1 cellular context compared by ENCODE assay signal in the genomic region with DNA sequence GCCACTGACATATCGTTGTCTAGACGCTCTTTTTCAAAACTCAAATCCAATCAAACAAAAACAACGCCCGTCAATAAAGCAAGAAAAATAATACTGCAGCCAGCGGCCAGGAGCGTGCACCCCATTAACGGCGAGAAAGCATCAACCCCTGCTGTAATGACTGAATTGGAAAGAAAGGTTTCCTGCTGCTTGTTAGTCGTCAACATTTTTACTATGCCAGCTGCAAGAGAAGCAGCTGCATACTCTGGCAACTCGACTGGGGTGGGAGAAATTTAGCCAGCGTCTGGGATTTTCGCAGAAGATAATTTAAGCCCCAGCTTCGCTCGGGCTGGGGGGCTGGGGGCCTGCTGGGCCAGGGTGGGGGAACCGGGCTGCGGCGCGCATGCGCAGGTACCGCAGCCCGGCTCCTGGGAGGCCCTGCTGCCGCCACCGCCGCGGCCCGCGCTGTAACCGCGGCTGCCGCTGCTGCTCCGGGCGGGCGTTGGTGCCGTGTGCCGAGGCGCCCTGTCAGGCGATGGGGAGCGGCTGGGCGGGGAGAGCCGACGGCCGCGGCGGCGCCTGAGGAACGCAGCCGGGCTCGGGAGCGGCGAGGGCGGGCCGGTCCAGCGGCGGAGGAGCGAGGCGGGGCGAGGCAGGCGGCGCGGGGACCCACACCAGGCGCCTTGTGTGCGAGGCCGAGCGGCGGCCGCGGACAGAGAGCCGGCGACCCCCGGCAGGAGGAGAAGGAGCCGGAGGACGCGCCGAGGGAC.
A peak's percentile ranks its signal among the peaks of the same experiment; 100 is the strongest.
TF ChIP-seq lines count a peak whose summit lies in the region.

No MANE protein-coding gene starts in this region.

TF ChIP-seq in K562, 482 proteins besides CTCF, POLR2A, EP300 and RAD21 (continued from another document and continues in another):
- TF ChIP-seq, protein P1, sequence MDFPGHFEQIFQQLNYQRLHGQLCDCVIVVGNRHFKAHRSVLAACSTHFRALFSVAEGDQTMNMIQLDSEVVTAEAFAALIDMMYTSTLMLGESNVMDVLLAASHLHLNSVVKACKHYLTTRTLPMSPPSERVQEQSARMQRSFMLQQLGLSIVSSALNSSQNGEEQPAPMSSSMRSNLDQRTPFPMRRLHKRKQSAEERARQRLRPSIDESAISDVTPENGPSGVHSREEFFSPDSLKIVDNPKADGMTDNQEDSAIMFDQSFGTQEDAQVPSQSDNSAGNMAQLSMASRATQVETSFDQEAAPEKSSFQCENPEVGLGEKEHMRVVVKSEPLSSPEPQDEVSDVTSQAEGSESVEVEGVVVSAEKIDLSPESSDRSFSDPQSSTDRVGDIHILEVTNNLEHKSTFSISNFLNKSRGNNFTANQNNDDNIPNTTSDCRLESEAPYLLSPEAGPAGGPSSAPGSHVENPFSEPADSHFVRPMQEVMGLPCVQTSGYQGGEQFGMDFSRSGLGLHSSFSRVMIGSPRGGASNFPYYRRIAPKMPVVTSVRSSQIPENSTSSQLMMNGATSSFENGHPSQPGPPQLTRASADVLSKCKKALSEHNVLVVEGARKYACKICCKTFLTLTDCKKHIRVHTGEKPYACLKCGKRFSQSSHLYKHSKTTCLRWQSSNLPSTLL (IDR thresholded peaks at IDR 0.05), result peak; percentile 19; the same call in 1 of the 2 replicates
- TF ChIP-seq ZFP36 (IDR thresholded peaks at IDR 0.05; ENCODE audit: low read depth, low read length, partially characterized antibody) (peak; percentile 8), SIN3B (IDR thresholded peaks at IDR 0.05; ENCODE audit: low read depth) (peak; percentile 77), RUNX1 (IDR thresholded peaks at IDR 0.05; ENCODE audit: low read depth) (no peak), TSC22D4 (tag; IDR thresholded peaks at IDR 0.05) (no peak), ZNF311 (CRISPR knock-in tag; IDR thresholded peaks at IDR 0.05) (no peak), NONO (IDR thresholded peaks at IDR 0.05; ENCODE audit: low read depth in 2 of 2, low read length in 1 of 2) (peak in 1 of 2 experiments; percentile 94; a peak in 2 of 4 replicates), STAG1 (CRISPR knock-in tag; IDR thresholded peaks at IDR 0.05; ENCODE audit: borderline replicate concordance) (no peak), EP400 (IDR thresholded peaks at IDR 0.05) (no peak), ZNF24 (IDR thresholded peaks at IDR 0.05) (peak; percentile 54), ELF1 (tag; IDR thresholded peaks at IDR 0.05) (no peak), ATF1 (CRISPR knock-in tag; IDR thresholded peaks at IDR 0.05) (no peak), ATF1 (tag; IDR thresholded peaks at IDR 0.05) (no peak), ZBTB7A (IDR thresholded peaks at IDR 0.05; ENCODE audit: borderline replicate concordance, control insufficient read depth, low read depth, low read length) (peak; percentile 93), CXXC5 (CRISPR knock-in tag; IDR thresholded peaks at IDR 0.05) (peak; percentile 74), SIN3A (IDR thresholded peaks at IDR 0.05; ENCODE audit: borderline replicate concordance in 2 of 2, control insufficient read depth in 1 of 2, low read depth in 2 of 2, low read length in 2 of 2) (0 out of 4 replicates have a peak, but pooled peaks have one; percentile 5 to 38), KAT7 (CRISPR knock-in tag; IDR thresholded peaks at IDR 0.05; ENCODE audit: borderline replicate concordance) (no peak), HMG20A (CRISPR knock-in tag; conservative IDR thresholded peaks at IDR 0.05) (no peak), ZBTB1 (CRISPR knock-in tag; IDR thresholded peaks at IDR 0.05; ENCODE audit: borderline replicate concordance, low read depth) (peak; percentile 95), DNMT1 (IDR thresholded peaks at IDR 0.05) (0 out of 2 replicates have a peak, but pooled peaks have one; percentile 57), KHSRP (IDR thresholded peaks at IDR 0.05) (no peak), GATAD2B (IDR thresholded peaks at IDR 0.05; ENCODE audit: borderline replicate concordance) (peak; percentile 81), ZNF165 (CRISPR knock-in tag; IDR thresholded peaks at IDR 0.05; ENCODE audit: borderline replicate concordance) (no peak), ZNF644 (tag; IDR thresholded peaks at IDR 0.05; ENCODE audit: low read depth) (no peak), RCOR1 (IDR thresholded peaks at IDR 0.05; ENCODE audit: borderline replicate concordance in 1 of 2, low read depth in 2 of 2, low read length in 2 of 2) (no peak), ZNF184 (CRISPR knock-in tag; IDR thresholded peaks at IDR 0.05) (no peak), FUS (optimal IDR thresholded peaks at IDR 0.05; ENCODE audit: low read depth, low read length) (peak; percentile 55), ZBTB17 (CRISPR knock-in tag; IDR thresholded peaks at IDR 0.05) (no peak), HDAC1 (IDR thresholded peaks at IDR 0.05) (peak in 1 of 2 experiments; percentile 10; a peak in 1 of 4 replicates), BHLHE40 (IDR thresholded peaks at IDR 0.05; ENCODE audit: low read length) (peak; percentile 57), ZNF124 (CRISPR knock-in tag; IDR thresholded peaks at IDR 0.05) (no peak), FIP1L1 (IDR thresholded peaks at IDR 0.05; ENCODE audit: low read depth, low read length, poor library complexity, severe bottlenecking) (peak; percentile 50), HNRNPK (IDR thresholded peaks at IDR 0.05; ENCODE audit: low read depth, low read length, poor library complexity, severe bottlenecking) (no peak)
- TF ChIP-seq, protein P2, sequence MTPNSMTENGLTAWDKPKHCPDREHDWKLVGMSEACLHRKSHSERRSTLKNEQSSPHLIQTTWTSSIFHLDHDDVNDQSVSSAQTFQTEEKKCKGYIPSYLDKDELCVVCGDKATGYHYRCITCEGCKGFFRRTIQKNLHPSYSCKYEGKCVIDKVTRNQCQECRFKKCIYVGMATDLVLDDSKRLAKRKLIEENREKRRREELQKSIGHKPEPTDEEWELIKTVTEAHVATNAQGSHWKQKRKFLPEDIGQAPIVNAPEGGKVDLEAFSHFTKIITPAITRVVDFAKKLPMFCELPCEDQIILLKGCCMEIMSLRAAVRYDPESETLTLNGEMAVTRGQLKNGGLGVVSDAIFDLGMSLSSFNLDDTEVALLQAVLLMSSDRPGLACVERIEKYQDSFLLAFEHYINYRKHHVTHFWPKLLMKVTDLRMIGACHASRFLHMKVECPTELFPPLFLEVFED (CRISPR knock-in tag; conservative IDR thresholded peaks at IDR 0.05), result peak; percentile 83; the same call in 1 of the 2 replicates
- TF ChIP-seq, protein P3, sequence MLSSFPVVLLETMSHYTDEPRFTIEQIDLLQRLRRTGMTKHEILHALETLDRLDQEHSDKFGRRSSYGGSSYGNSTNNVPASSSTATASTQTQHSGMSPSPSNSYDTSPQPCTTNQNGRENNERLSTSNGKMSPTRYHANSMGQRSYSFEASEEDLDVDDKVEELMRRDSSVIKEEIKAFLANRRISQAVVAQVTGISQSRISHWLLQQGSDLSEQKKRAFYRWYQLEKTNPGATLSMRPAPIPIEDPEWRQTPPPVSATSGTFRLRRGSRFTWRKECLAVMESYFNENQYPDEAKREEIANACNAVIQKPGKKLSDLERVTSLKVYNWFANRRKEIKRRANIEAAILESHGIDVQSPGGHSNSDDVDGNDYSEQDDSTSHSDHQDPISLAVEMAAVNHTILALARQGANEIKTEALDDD (IDR thresholded peaks at IDR 0.05), result peak; percentile 70
- TF ChIP-seq, protein P4, sequence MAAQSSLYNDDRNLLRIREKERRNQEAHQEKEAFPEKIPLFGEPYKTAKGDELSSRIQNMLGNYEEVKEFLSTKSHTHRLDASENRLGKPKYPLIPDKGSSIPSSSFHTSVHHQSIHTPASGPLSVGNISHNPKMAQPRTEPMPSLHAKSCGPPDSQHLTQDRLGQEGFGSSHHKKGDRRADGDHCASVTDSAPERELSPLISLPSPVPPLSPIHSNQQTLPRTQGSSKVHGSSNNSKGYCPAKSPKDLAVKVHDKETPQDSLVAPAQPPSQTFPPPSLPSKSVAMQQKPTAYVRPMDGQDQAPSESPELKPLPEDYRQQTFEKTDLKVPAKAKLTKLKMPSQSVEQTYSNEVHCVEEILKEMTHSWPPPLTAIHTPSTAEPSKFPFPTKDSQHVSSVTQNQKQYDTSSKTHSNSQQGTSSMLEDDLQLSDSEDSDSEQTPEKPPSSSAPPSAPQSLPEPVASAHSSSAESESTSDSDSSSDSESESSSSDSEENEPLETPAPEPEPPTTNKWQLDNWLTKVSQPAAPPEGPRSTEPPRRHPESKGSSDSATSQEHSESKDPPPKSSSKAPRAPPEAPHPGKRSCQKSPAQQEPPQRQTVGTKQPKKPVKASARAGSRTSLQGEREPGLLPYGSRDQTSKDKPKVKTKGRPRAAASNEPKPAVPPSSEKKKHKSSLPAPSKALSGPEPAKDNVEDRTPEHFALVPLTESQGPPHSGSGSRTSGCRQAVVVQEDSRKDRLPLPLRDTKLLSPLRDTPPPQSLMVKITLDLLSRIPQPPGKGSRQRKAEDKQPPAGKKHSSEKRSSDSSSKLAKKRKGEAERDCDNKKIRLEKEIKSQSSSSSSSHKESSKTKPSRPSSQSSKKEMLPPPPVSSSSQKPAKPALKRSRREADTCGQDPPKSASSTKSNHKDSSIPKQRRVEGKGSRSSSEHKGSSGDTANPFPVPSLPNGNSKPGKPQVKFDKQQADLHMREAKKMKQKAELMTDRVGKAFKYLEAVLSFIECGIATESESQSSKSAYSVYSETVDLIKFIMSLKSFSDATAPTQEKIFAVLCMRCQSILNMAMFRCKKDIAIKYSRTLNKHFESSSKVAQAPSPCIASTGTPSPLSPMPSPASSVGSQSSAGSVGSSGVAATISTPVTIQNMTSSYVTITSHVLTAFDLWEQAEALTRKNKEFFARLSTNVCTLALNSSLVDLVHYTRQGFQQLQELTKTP (IDR thresholded peaks at IDR 0.05; ENCODE audit: low read depth in 1 of 2, partially characterized antibody in 2 of 2), result peak; percentile 79 to 92
- TF ChIP-seq, protein P5, sequence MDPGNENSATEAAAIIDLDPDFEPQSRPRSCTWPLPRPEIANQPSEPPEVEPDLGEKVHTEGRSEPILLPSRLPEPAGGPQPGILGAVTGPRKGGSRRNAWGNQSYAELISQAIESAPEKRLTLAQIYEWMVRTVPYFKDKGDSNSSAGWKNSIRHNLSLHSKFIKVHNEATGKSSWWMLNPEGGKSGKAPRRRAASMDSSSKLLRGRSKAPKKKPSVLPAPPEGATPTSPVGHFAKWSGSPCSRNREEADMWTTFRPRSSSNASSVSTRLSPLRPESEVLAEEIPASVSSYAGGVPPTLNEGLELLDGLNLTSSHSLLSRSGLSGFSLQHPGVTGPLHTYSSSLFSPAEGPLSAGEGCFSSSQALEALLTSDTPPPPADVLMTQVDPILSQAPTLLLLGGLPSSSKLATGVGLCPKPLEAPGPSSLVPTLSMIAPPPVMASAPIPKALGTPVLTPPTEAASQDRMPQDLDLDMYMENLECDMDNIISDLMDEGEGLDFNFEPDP (CRISPR knock-in tag; IDR thresholded peaks at IDR 0.05), result no peak; the same call in 1 of the 2 replicates
- TF ChIP-seq, protein P6, sequence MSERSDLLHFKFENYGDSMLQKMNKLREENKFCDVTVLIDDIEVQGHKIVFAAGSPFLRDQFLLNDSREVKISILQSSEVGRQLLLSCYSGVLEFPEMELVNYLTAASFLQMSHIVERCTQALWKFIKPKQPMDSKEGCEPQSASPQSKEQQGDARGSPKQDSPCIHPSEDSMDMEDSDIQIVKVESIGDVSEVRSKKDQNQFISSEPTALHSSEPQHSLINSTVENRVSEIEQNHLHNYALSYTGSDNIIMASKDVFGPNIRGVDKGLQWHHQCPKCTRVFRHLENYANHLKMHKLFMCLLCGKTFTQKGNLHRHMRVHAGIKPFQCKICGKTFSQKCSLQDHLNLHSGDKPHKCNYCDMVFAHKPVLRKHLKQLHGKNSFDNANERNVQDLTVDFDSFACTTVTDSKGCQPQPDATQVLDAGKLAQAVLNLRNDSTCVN (CRISPR knock-in tag; IDR thresholded peaks at IDR 0.05), result 0 out of 2 replicates have a peak, but pooled peaks have one; percentile 78
- TF ChIP-seq, protein P7, sequence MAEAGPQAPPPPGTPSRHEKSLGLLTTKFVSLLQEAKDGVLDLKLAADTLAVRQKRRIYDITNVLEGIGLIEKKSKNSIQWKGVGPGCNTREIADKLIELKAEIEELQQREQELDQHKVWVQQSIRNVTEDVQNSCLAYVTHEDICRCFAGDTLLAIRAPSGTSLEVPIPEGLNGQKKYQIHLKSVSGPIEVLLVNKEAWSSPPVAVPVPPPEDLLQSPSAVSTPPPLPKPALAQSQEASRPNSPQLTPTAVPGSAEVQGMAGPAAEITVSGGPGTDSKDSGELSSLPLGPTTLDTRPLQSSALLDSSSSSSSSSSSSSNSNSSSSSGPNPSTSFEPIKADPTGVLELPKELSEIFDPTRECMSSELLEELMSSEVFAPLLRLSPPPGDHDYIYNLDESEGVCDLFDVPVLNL (CRISPR knock-in tag; IDR thresholded peaks at IDR 0.05; ENCODE audit: low read depth), result no peak
- TF ChIP-seq, protein P8, sequence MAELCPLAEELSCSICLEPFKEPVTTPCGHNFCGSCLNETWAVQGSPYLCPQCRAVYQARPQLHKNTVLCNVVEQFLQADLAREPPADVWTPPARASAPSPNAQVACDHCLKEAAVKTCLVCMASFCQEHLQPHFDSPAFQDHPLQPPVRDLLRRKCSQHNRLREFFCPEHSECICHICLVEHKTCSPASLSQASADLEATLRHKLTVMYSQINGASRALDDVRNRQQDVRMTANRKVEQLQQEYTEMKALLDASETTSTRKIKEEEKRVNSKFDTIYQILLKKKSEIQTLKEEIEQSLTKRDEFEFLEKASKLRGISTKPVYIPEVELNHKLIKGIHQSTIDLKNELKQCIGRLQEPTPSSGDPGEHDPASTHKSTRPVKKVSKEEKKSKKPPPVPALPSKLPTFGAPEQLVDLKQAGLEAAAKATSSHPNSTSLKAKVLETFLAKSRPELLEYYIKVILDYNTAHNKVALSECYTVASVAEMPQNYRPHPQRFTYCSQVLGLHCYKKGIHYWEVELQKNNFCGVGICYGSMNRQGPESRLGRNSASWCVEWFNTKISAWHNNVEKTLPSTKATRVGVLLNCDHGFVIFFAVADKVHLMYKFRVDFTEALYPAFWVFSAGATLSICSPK (IDR thresholded peaks at IDR 0.05; ENCODE audit: borderline replicate concordance), result no peak
- TF ChIP-seq, protein P9, sequence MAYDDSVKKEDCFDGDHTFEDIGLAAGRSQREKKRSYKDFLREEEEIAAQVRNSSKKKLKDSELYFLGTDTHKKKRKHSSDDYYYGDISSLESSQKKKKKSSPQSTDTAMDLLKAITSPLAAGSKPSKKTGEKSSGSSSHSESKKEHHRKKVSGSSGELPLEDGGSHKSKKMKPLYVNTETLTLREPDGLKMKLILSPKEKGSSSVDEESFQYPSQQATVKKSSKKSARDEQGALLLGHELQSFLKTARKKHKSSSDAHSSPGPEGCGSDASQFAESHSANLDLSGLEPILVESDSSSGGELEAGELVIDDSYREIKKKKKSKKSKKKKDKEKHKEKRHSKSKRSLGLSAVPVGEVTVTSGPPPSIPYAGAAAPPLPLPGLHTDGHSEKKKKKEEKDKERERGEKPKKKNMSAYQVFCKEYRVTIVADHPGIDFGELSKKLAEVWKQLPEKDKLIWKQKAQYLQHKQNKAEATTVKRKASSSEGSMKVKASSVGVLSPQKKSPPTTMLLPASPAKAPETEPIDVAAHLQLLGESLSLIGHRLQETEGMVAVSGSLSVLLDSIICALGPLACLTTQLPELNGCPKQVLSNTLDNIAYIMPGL (CRISPR knock-in tag; IDR thresholded peaks at IDR 0.05), result peak; percentile 66; the same call in 1 of the 2 replicates
- TF ChIP-seq, protein P10, sequence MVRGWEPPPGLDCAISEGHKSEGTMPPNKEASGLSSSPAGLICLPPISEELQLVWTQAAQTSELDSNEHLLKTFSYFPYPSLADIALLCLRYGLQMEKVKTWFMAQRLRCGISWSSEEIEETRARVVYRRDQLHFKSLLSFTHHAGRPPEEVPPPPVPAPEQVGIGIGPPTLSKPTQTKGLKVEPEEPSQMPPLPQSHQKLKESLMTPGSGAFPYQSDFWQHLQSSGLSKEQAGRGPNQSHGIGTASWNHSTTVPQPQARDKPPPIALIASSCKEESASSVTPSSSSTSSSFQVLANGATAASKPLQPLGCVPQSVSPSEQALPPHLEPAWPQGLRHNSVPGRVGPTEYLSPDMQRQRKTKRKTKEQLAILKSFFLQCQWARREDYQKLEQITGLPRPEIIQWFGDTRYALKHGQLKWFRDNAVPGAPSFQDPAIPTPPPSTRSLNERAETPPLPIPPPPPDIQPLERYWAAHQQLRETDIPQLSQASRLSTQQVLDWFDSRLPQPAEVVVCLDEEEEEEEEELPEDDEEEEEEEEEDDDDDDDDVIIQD (CRISPR knock-in tag; IDR thresholded peaks at IDR 0.05), result no peak
